8 cellular contexts compared by ENCODE assay signal in the genomic region with DNA sequence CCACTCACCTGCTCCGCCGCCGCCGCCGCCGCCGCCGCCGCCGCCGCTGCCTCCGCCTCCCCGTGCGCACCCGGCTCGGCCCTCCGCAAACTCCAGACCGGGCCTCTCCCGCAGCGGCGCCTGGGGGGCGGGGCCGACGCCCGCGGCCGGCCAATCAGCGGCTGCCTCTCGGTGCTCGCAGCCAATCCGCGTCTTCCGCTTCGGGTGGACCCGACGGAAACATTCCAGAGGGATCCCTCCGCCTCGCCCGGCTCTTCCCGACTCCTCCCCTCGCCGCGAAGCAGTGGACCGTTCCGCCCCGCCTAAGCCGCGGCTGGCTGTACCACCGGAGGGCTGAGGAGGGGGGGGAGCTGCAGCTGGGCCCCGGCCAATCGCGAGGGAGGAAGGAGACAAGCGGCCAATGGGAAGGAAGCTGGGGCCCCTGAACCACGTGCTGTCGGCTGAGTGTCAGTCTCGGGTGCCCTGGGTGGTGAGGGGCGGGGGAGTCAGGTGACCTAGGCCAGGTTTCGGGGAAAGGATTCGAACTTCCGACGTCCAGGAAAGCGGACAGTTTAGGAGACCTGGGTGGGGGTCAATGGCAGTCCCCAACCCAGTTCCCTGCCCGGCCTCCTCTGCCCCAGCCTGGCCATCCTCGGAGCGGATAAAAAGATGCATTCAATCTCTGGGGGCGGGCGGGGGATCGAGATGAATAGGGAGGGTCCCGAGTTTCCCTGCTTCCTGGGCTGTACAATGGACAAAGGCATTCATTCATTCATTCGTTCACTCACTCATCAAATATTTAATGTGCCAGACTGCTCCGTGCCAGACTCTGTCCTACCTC. TPM values are rescaled to one million over a fixed set of nuclear protein-coding genes. Genes with fewer than 3 reads are reported as not detected.
DNase-seq lines count a peak whose midpoint lies in the region; ATAC-seq and TF ChIP-seq lines count a peak whose summit lies in the region.

A gene with protein sequence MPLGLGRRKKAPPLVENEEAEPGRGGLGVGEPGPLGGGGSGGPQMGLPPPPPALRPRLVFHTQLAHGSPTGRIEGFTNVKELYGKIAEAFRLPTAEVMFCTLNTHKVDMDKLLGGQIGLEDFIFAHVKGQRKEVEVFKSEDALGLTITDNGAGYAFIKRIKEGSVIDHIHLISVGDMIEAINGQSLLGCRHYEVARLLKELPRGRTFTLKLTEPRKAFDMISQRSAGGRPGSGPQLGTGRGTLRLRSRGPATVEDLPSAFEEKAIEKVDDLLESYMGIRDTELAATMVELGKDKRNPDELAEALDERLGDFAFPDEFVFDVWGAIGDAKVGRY (minus strand): TSS at position 99 of the 820 bp plus-strand sequence. CDS start 13,151 bp downstream, outside the sequence.

- H3K27me3 Mint-ChIP-seq in CD14-positive monocyte (ENCODE audit: low read depth in 3 of 3) (peaks cover 7 to 22% (median 11%) of the 10 kb centered on the region in 3 donors), natural killer cell (ENCODE audit: low read depth in 2 of 2) (no peaks in the 10 kb centered on the region)
- peaks cover 4 to 5% of the 10 kb centered on the region in 2 donors for H3K27me3 Mint-ChIP-seq in stimulated activated naive B cell treated with anti-CD40 and anti-IgM and Interleukin-4, amounts not matched to agents 10 μg/mL and 1 μg/mL and 100 μg/mL, for 72 hours

- no peaks in the 10 kb centered on the region for H3K27me3 ChIP-seq in MG63
- no peaks in the 10 kb centered on the region for H3K27me3 ChIP-seq in SJCRH30

- H3K4me1 ChIP-seq in SJCRH30 = no peaks in the 10 kb centered on the region

- H3K4me3 Mint-ChIP-seq in CD14-positive monocyte (peak within 1 kb of the TSS; percentile 71 to 83), natural killer cell (peak within 1 kb of the TSS; percentile 80)
- peak within 1 kb of the TSS; percentile 83 to 90 for H3K4me3 Mint-ChIP-seq in stimulated activated naive B cell treated with anti-CD40 and anti-IgM and Interleukin-4, amounts not matched to agents 10 μg/mL and 1 μg/mL and 100 μg/mL, for 72 hours

- H3K27ac Mint-ChIP-seq in CD14-positive monocyte (peak within 1 kb of the TSS in 3 of 7 donors; percentile 4 to 54 (median 35)), natural killer cell (peak within 1 kb of the TSS; percentile 26 to 78)
- H3K27ac Mint-ChIP-seq in stimulated activated naive B cell treated with anti-CD40 and anti-IgM and Interleukin-4, amounts not matched to agents 10 μg/mL and 1 μg/mL and 100 μg/mL, for 72 hours = peak within 1 kb of the TSS; percentile 88

- H3K9me3 Mint-ChIP-seq in CD14-positive monocyte = no peaks in the 10 kb centered on the region
- H3K9me3 Mint-ChIP-seq in natural killer cell = no peaks in the 10 kb centered on the region
- H3K9me3 Mint-ChIP-seq in stimulated activated naive B cell treated with anti-CD40 and anti-IgM and Interleukin-4, amounts not matched to agents 10 μg/mL and 1 μg/mL and 100 μg/mL, for 72 hours = no peaks in the 10 kb centered on the region

- no peak for TF ChIP-seq CTCF in CD14-positive monocyte (IDR thresholded peaks at IDR 0.05)
- TF ChIP-seq CTCF in fibroblast of the aortic adventitia (IDR thresholded peaks at IDR 0.05; ENCODE audit: insufficient read depth, low read length) = no peak
- no peak for TF ChIP-seq CTCF in natural killer cell (IDR thresholded peaks at IDR 0.05)

- H3K9me3 ChIP-seq in MG63 = no peaks in the 10 kb centered on the region
- H3K9me3 ChIP-seq in SJCRH30 (replicated peaks) = no peaks in the 10 kb centered on the region

- DNase-seq in CD14-positive monocyte (ENCODE audit: low spot score) = peak; percentile 77
- peak; percentile 99 for DNase-seq in MG63
- DNase-seq in SJCRH30 = peak; percentile 99 to 100
- peak; percentile 73 for DNase-seq in activated gamma-delta T cell treated with Interleukin-2 at 50 U/mL for 16 hours
- DNase-seq in fibroblast of the aortic adventitia (ENCODE audit: low read depth) = peak; percentile 99
- peak; percentile 82 for DNase-seq in natural killer cell
- DNase-seq in stimulated activated naive B cell treated with anti-CD40 and anti-IgM and Interleukin-4, amounts not matched to agents 10 μg/mL and 1 μg/mL and 100 μg/mL, for 72 hours = peak; percentile 80

- no peak within 1 kb of the TSS for H3K27ac ChIP-seq in SJCRH30

- H3K36me3 Mint-ChIP-seq in CD14-positive monocyte = peaks cover 0 to 1% of the 10 kb centered on the region in 2 donors
- no peaks in the 10 kb centered on the region for H3K36me3 Mint-ChIP-seq in natural killer cell
- H3K36me3 Mint-ChIP-seq in stimulated activated naive B cell treated with anti-CD40 and anti-IgM and Interleukin-4, amounts not matched to agents 10 μg/mL and 1 μg/mL and 100 μg/mL, for 72 hours = peaks cover 3 to 11% of the 10 kb centered on the region in 2 donors

- intact Hi-C loops in CD14-positive monocyte (cut with micrococcal nuclease) = loop anchor here in 1 of 2 donors (5.0 kb wide), 1 partner anchor 36 kb away; no protein-coding TSS in a partner anchor
- intact Hi-C loops in natural killer cell (cut with micrococcal nuclease) = no loop called here

- H3K4me3 ChIP-seq in MG63 (peak within 1 kb of the TSS; percentile 83), SJCRH30 (peak within 1 kb of the TSS; percentile 62), fibroblast of the aortic adventitia (ENCODE audit: low read depth, low read length) (peak within 1 kb of the TSS; percentile 73)

- H3K4me1 Mint-ChIP-seq in CD14-positive monocyte (peaks cover 23% of the 10 kb centered on the region), natural killer cell (peaks cover 15 to 35% of the 10 kb centered on the region in 2 donors)
- H3K4me1 Mint-ChIP-seq in stimulated activated naive B cell treated with anti-CD40 and anti-IgM and Interleukin-4, amounts not matched to agents 10 μg/mL and 1 μg/mL and 100 μg/mL, for 72 hours = peaks cover 10 to 11% of the 10 kb centered on the region in 2 donors

- ATAC-seq in GM21447 (IDR thresholded peaks at IDR 0.05; ENCODE audit: unreplicated experiment) (peak; percentile 77), natural killer cell (peak; percentile 87 to 88 (median 88))
- peak; percentile 92 for ATAC-seq in stimulated activated naive B cell treated with anti-CD40 and anti-IgM and Interleukin-4, amounts not matched to agents 10 μg/mL and 1 μg/mL and 100 μg/mL, for 72 hours (replicated peaks)

- H3K36me3 ChIP-seq in MG63 (peaks cover 26% of the 10 kb centered on the region), SJCRH30 (peaks cover 4% of the 10 kb centered on the region)

RNA-seq across cellular contexts. Expression of the gene that starts here (rescaled TPM):
- polyA plus RNA-seq in CD14-positive monocyte = 1 to 10 TPM; 4.8 to 6.2 TPM
- total RNA-seq in MG63 (2014; rRNA removed; shearing (Covaris generic); ENCODE audit: low replicate concordance) = 111 and 196 TPM in 2 replicates
- 67.4 and 71.1 TPM in 2 replicates for total RNA-seq in SJCRH30 (2014; rRNA removed; shearing (Covaris generic))
- total RNA-seq in fibroblast of the aortic adventitia (ENCODE audit: low replicate concordance) = 93.5 and 119 TPM in 2 replicates
- 10 to 100 TPM; 25.3 to 34.5 (median 31.4) TPM for total RNA-seq in natural killer cell
